ENCODE assay signal across 19 cellular contexts in the genomic region with DNA sequence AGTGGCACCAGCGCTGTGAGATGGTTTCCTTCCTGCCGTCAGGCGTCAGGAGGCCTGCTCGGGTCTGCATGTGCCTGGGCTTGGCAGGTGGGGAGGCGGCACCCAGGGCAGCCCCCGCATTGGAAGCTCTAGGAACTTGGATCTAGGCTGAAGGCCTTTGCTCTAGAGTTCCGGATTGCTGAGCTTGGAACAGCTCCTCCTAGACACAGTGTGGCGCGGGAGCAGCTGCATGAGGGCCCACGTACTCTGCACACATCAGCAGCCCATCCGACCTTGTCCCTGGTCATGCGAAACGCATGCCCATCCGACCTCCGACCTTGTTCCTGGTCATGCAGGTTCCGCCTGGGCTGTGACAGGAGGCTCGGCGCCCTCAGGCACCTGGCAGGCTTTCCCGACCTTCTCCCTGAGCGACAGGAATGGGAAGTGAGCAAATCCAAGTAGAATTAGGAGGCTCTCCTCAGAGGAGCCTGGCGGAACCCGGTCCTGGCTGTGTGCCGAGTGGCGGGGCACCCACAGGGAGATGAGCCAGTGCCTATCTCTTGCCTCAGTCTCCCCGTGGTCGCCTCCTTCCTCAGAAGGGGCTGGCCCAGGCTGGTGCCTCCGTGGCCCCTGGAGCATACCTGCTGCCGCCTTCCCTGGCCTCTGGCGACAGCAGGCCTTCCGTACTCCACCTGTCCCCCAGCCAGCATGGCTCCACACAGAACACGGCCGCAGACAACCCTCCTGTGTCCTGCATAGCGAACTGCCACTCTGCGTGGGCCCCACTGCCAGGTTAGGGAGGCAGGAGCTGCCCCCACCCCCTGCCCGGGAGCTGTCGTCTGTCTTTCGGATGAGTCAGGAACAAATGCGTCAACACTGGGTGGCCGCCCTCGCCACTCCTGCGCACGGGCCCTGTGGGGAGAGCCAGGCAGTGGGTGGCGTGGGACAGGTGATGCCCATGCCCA. TPM values are rescaled to one million over a fixed set of nuclear protein-coding genes. Genes with fewer than 3 reads are reported as not detected.
DNase-seq lines count a peak whose midpoint lies in the region; ATAC-seq and TF ChIP-seq lines count a peak whose summit lies in the region.
"Had no signal": no experiment of that assay in that cellular context is flagged by ENCODE, and none has a peak within 500 bp of the region (broad histone marks: within the 10 kb centered on the region; RNA-seq: fewer than 3 reads in every experiment).

No MANE protein-coding gene starts in this region.

- H3F3A ChIP-seq in GM23248 (ENCODE audit: insufficient read depth), result no peaks in the 10 kb centered on the region

- in situ Hi-C loops in GM23248 (cut with MboI), result no loop called here

- H3K36me3 ChIP-seq in lower lobe of right lung (peaks cover 56% of the 10 kb centered on the region), ascending aorta (peaks cover 60 to 62% of the 10 kb centered on the region in 2 donors), GM23248 (ENCODE audit: low read depth) (no peaks in the 10 kb centered on the region)
- H3K36me3 ChIP-seq: uterus had no signal

- ATAC-seq in activated naive CD4-positive, alpha-beta T cell treated with anti-CD3 and anti-CD28 coated beads, Interleukin-2, amount 50 U/mL, for 72 hours, result peak in 1 of 2 donors; percentile 6
- no peak for ATAC-seq in lower lobe of right lung
- no peak for ATAC-seq in stimulated activated memory B cell treated with anti-CD40 and anti-IgM and Interleukin-4, amounts not matched to agents 10 μg/mL and 1 μg/mL and 100 μg/mL, for 72 hours
- ATAC-seq: activated CD4-positive, alpha-beta T cell treated with anti-CD3 and anti-CD28 coated beads for 36 hours had no signal

- no peaks in the 10 kb centered on the region for H3K4me1 ChIP-seq in lower lobe of right lung
- H3K4me1 ChIP-seq in ascending aorta, result peaks cover 0 to 9% of the 10 kb centered on the region in 2 donors
- no peaks in the 10 kb centered on the region for H3K4me1 ChIP-seq in GM23248 (ENCODE audit: insufficient read depth)

- peaks cover 33% of the 10 kb centered on the region for H3K79me2 ChIP-seq in GM23248 (ENCODE audit: insufficient read depth)

- H2AFZ ChIP-seq in GM23248, result no peak overlapping the region

- H3K9me3 ChIP-seq in lower lobe of right lung (no peaks in the 10 kb centered on the region), ascending aorta (no peaks in the 10 kb centered on the region), GM23248 (ENCODE audit: low read depth) (no peaks in the 10 kb centered on the region)
- H3K9me3 ChIP-seq: heart right ventricle, uterus had no signal

- no peak for TF ChIP-seq CTCF in chondrocyte (IDR thresholded peaks at IDR 0.05)
- TF ChIP-seq CTCF in lower lobe of right lung (IDR thresholded peaks at IDR 0.05), result no peak
- TF ChIP-seq CTCF in ascending aorta (IDR thresholded peaks at IDR 0.05), result no peak

- peak overlapping the region; percentile 51 to 77 for H3K27ac Mint-ChIP-seq in activated naive CD4-positive, alpha-beta T cell treated with anti-CD3 and anti-CD28 coated beads, Interleukin-2, amount 50 U/mL, for 72 hours
- no peak overlapping the region for H3K27ac Mint-ChIP-seq in activated naive CD4-positive, alpha-beta T cell treated with anti-CD3 and anti-CD28 coated beads for 36 hours
- no peak overlapping the region for H3K27ac Mint-ChIP-seq in chondrocyte (ENCODE audit: unreplicated experiment)
- H3K27ac Mint-ChIP-seq in stimulated activated memory B cell treated with anti-CD40 and anti-IgM and Interleukin-4, amounts not matched to agents 10 μg/mL and 1 μg/mL and 100 μg/mL, for 72 hours, result peak overlapping the region; percentile 74
- H3K27ac Mint-ChIP-seq: activated CD4-positive, alpha-beta T cell treated with anti-CD3 and anti-CD28 coated beads for 36 hours; CD4-positive, CD25-positive, alpha-beta regulatory T cell had no signal

- no peaks in the 10 kb centered on the region for H3K27me3 Mint-ChIP-seq in activated naive CD4-positive, alpha-beta T cell treated with anti-CD3 and anti-CD28 coated beads for 36 hours (ENCODE audit: low read depth)
- H3K27me3 Mint-ChIP-seq in chondrocyte (ENCODE audit: low read depth), result no peaks in the 10 kb centered on the region
- H3K27me3 Mint-ChIP-seq in stimulated activated memory B cell treated with anti-CD40 and anti-IgM and Interleukin-4, amounts not matched to agents 10 μg/mL and 1 μg/mL and 100 μg/mL, for 72 hours, result no peaks in the 10 kb centered on the region
- H3K27me3 Mint-ChIP-seq: activated CD4-positive, alpha-beta T cell treated with anti-CD3 and anti-CD28 coated beads for 36 hours; CD4-positive, CD25-positive, alpha-beta regulatory T cell had no signal

- H3K4me3 ChIP-seq in lower lobe of right lung, result no peak overlapping the region
- H3K4me3 ChIP-seq in ascending aorta, result no peak overlapping the region
- H3K4me3 ChIP-seq in GM23248, result no peak overlapping the region
- H3K4me3 ChIP-seq: coronary artery, heart right ventricle, smooth muscle cell, uterus had no signal

- no peak overlapping the region for H3K9ac ChIP-seq in GM23248

- H3K27ac ChIP-seq in lower lobe of right lung (no peak overlapping the region), ascending aorta (no peak overlapping the region), GM23248 (no peak overlapping the region)
- H3K27ac ChIP-seq: coronary artery, heart right ventricle, uterus had no signal

- CTCF ChIA-PET in activated naive CD4-positive, alpha-beta T cell treated with anti-CD3 and anti-CD28 coated beads for 36 hours (lab: Charles Lee), result no interaction called here

- peaks cover 0 to 7% of the 10 kb centered on the region in 2 donors for H3K9me3 Mint-ChIP-seq in activated naive CD4-positive, alpha-beta T cell treated with anti-CD3 and anti-CD28 coated beads, Interleukin-2, amount 50 U/mL, for 72 hours
- H3K9me3 Mint-ChIP-seq in activated naive CD4-positive, alpha-beta T cell treated with anti-CD3 and anti-CD28 coated beads for 36 hours, result no peaks in the 10 kb centered on the region
- no peaks in the 10 kb centered on the region for H3K9me3 Mint-ChIP-seq in chondrocyte (ENCODE audit: low read depth)
- peaks cover 8% of the 10 kb centered on the region for H3K9me3 Mint-ChIP-seq in stimulated activated memory B cell treated with anti-CD40 and anti-IgM and Interleukin-4, amounts not matched to agents 10 μg/mL and 1 μg/mL and 100 μg/mL, for 72 hours
- H3K9me3 Mint-ChIP-seq: CD4-positive, CD25-positive, alpha-beta regulatory T cell had no signal

- H3K36me3 Mint-ChIP-seq in activated naive CD4-positive, alpha-beta T cell treated with anti-CD3 and anti-CD28 coated beads, Interleukin-2, amount 50 U/mL, for 72 hours, result peaks cover 2 to 14% of the 10 kb centered on the region in 2 donors
- peaks cover 16% of the 10 kb centered on the region for H3K36me3 Mint-ChIP-seq in activated naive CD4-positive, alpha-beta T cell treated with anti-CD3 and anti-CD28 coated beads for 36 hours (ENCODE audit: low read depth)
- H3K36me3 Mint-ChIP-seq in chondrocyte (ENCODE audit: low read depth), result peaks cover 15% of the 10 kb centered on the region
- H3K36me3 Mint-ChIP-seq in stimulated activated memory B cell treated with anti-CD40 and anti-IgM and Interleukin-4, amounts not matched to agents 10 μg/mL and 1 μg/mL and 100 μg/mL, for 72 hours, result peaks cover 59% of the 10 kb centered on the region

- intact Hi-C loops in activated naive CD4-positive, alpha-beta T cell treated with anti-CD3 and anti-CD28 coated beads for 36 hours (cut with micrococcal nuclease), result no loop called here
- intact Hi-C loops in lower lobe of right lung (cut with DNase I) (no loop called here), ascending aorta (cut with DNase I) (no loop called here)

- H4K20me1 ChIP-seq in GM23248 (ENCODE audit: insufficient read depth), result no peaks in the 10 kb centered on the region

- H3K4me3 Mint-ChIP-seq in activated naive CD4-positive, alpha-beta T cell treated with anti-CD3 and anti-CD28 coated beads for 36 hours, result no peak overlapping the region
- H3K4me3 Mint-ChIP-seq in chondrocyte (ENCODE audit: unreplicated experiment), result no peak overlapping the region
- H3K4me3 Mint-ChIP-seq in stimulated activated memory B cell treated with anti-CD40 and anti-IgM and Interleukin-4, amounts not matched to agents 10 μg/mL and 1 μg/mL and 100 μg/mL, for 72 hours, result no peak overlapping the region
- H3K4me3 Mint-ChIP-seq: activated CD4-positive, alpha-beta T cell treated with anti-CD3 and anti-CD28 coated beads for 36 hours had no signal

- no peak for DNase-seq in activated naive CD4-positive, alpha-beta T cell treated with anti-CD3 and anti-CD28 coated beads, Interleukin-2, amount 50 U/mL, for 72 hours (ENCODE audit: low spot score in 2 of 2)
- no peak for DNase-seq in activated naive CD4-positive, alpha-beta T cell treated with anti-CD3 and anti-CD28 coated beads for 36 hours
- DNase-seq in chondrocyte (ENCODE audit: low spot score), result peak; percentile 83
- peak; percentile 42 for DNase-seq in lower lobe of right lung
- no peak for DNase-seq in activated T-cell treated with anti-CD3 and anti-CD28 coated beads, Interleukin-2, amount 50 U/mL, for 48 hours
- DNase-seq in ascending aorta (ENCODE audit: low spot score in 2 of 2), result no peak
- no peak for DNase-seq in GM23248
- DNase-seq: activated CD4-positive, alpha-beta T cell treated with anti-CD3 and anti-CD28 coated beads for 36 hours; CD4-positive, CD25-positive, alpha-beta regulatory T cell; Kasumi-1; NCI-H1048; NCI-H2029 treated with DMSO at 0.1 percent for 48 hours; SHP77; stimulated activated CD4-positive, alpha-beta T cell treated with anti-CD3 and anti-CD28 coated beads, Interleukin-4, amount 100 ng/mL, for 4 hours; uterus had no signal

- H3K27me3 ChIP-seq in lower lobe of right lung (ENCODE audit: low read depth) (no peaks in the 10 kb centered on the region), ascending aorta (no peaks in the 10 kb centered on the region), GM23248 (replicated peaks; ENCODE audit: insufficient read depth) (no peaks in the 10 kb centered on the region)
- H3K27me3 ChIP-seq: heart right ventricle, uterus had no signal

- H3K4me1 Mint-ChIP-seq in activated naive CD4-positive, alpha-beta T cell treated with anti-CD3 and anti-CD28 coated beads for 36 hours (ENCODE audit: low read depth), result peaks cover 5% of the 10 kb centered on the region
- H3K4me1 Mint-ChIP-seq in chondrocyte (ENCODE audit: low read depth), result peaks cover 12% of the 10 kb centered on the region
- H3K4me1 Mint-ChIP-seq in stimulated activated memory B cell treated with anti-CD40 and anti-IgM and Interleukin-4, amounts not matched to agents 10 μg/mL and 1 μg/mL and 100 μg/mL, for 72 hours, result peaks cover 22% of the 10 kb centered on the region
- H3K4me1 Mint-ChIP-seq: activated CD4-positive, alpha-beta T cell treated with anti-CD3 and anti-CD28 coated beads for 36 hours had no signal

- 92 to 93% methylated on average over 40 to 43 of the region's 43 CpGs for WGBS in GM23248 (ENCODE audit: low coverage in 1 of 2, low lambda C conversion rate in 2 of 2, missing lambda C conversion rate in 2 of 2), 2 experiments

- no peaks in the 10 kb centered on the region for H3K9me2 ChIP-seq in GM23248 (ENCODE audit: insufficient read depth)

- no peak overlapping the region for H3K4me2 ChIP-seq in GM23248 (ENCODE audit: unreplicated experiment)
- H3K4me2 ChIP-seq: smooth muscle cell had no signal

RNA-seq across cellular contexts. Expression of a gene that starts 12.0 kb away (rescaled TPM):
- 10 to 100 TPM; 32.5 to 34.1 TPM for total RNA-seq in activated naive CD4-positive, alpha-beta T cell treated with anti-CD3 and anti-CD28 coated beads, Interleukin-2, amount 50 U/mL, for 72 hours
- 10 to 100 TPM; 19.3 to 20.2 TPM for total RNA-seq in activated naive CD4-positive, alpha-beta T cell treated with anti-CD3 and anti-CD28 coated beads for 36 hours
- total RNA-seq in chondrocyte (26.8 to 34.7 TPM (median 28.0 TPM) in 3 replicates), lower lobe of right lung (31.7 TPM), ascending aorta (4.2 TPM)
- 16.7 and 26.8 TPM in 2 replicates for total RNA-seq in GM23248 (2014; rRNA removed; shearing (Covaris generic))
- 25.3 and 26.3 TPM in 2 replicates for polyA plus RNA-seq in GM23248 (2016; fragmentation: Nextera tagmentation; extraction: Ambion mirVana)

RNA-seq across cellular contexts. Expression of a gene that starts 56.1 kb away (rescaled TPM):
- 100 to 1,000 TPM; 106 to 109 TPM for total RNA-seq in activated naive CD4-positive, alpha-beta T cell treated with anti-CD3 and anti-CD28 coated beads, Interleukin-2, amount 50 U/mL, for 72 hours
- total RNA-seq in activated naive CD4-positive, alpha-beta T cell treated with anti-CD3 and anti-CD28 coated beads for 36 hours, result 10 to 100 TPM; 67.8 to 74.4 TPM
- total RNA-seq in chondrocyte (125 to 139 TPM (median 134 TPM) in 3 replicates), lower lobe of right lung (111 TPM), ascending aorta (186 TPM)
- total RNA-seq in GM23248 (2014; rRNA removed; shearing (Covaris generic)), result 104 and 110 TPM in 2 replicates
- 65.6 and 74.0 TPM in 2 replicates for polyA plus RNA-seq in GM23248 (2016; fragmentation: Nextera tagmentation; extraction: Ambion mirVana)

Comparison
In these comparisons a context has a peak if more than half of its experiments do, and no peak if none do; other contexts are left out.
1. H3K27ac Mint-ChIP-seq: peak in activated naive CD4-positive, alpha-beta T cell treated with anti-CD3 and anti-CD28 coated beads, Interleukin-2, amount 50 U/mL, for 72 hours (2 of 2) and stimulated activated memory B cell treated with anti-CD40 and anti-IgM and Interleukin-4, amounts not matched to agents 10 μg/mL and 1 μg/mL and 100 μg/mL, for 72 hours (single experiment); none in activated naive CD4-positive, alpha-beta T cell treated with anti-CD3 and anti-CD28 coated beads for 36 hours (single experiment) and chondrocyte (single experiment).
2. DNase-seq: peak in chondrocyte (single experiment) and lower lobe of right lung (single experiment); none in activated naive CD4-positive, alpha-beta T cell treated with anti-CD3 and anti-CD28 coated beads, Interleukin-2, amount 50 U/mL, for 72 hours (0 of 2), activated naive CD4-positive, alpha-beta T cell treated with anti-CD3 and anti-CD28 coated beads for 36 hours (single experiment), activated T-cell treated with anti-CD3 and anti-CD28 coated beads, Interleukin-2, amount 50 U/mL, for 48 hours (0 of 2), ascending aorta (0 of 2) and GM23248 (single experiment).